Comparison of ENCODE assay signal across 1 cellular context in the genomic region with DNA sequence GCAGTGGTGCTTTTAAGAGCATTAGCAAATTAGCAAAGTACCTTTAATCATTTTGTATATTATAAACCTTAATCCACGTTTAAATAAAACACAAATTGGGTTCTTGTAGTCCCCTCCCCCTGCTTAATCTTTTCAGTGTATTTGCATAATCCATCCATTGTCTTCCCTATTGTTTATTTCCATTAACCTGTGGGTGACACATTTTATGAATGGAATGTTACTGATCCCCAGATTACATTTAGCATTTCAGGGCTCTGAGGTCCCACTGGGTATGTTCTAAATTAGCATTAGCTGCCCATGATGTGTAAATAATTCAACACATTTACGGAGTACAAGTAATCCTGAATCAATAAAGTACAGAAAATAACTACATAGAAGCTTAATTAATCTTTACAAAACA.
TF ChIP-seq lines count a peak whose summit lies in the region.

No MANE protein-coding gene starts in this region.

TF ChIP-seq in GM23338, 12 proteins besides CTCF, POLR2A, EP300 and RAD21 (continued from another document):
- TF ChIP-seq, protein P1, sequence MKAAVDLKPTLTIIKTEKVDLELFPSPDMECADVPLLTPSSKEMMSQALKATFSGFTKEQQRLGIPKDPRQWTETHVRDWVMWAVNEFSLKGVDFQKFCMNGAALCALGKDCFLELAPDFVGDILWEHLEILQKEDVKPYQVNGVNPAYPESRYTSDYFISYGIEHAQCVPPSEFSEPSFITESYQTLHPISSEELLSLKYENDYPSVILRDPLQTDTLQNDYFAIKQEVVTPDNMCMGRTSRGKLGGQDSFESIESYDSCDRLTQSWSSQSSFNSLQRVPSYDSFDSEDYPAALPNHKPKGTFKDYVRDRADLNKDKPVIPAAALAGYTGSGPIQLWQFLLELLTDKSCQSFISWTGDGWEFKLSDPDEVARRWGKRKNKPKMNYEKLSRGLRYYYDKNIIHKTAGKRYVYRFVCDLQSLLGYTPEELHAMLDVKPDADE (IDR thresholded peaks at IDR 0.05), result no peak
- TF ChIP-seq EZH2phosphoT487 (IDR thresholded peaks at IDR 0.05; ENCODE audit: unreplicated experiment), result no peak
